Comparison of ENCODE assay signal across 18 cellular contexts in genomic region chr10:44703241-44704155, GRCh38.
A peak's percentile ranks its signal among the peaks of the same experiment; 100 is the strongest.
DNase-seq lines count a peak whose midpoint lies in the region; TF ChIP-seq lines count a peak whose summit lies in the region.
"Had no signal": no experiment of that assay in that cellular context is flagged by ENCODE, and none has a peak within 500 bp of the region (broad histone marks: within the 10 kb centered on the region; RNA-seq: fewer than 3 reads in every experiment).

No MANE protein-coding gene starts in this region.

- H3K36me3 ChIP-seq in testis (ENCODE audit: low read depth, missing control alignments) (no peaks in the 10 kb centered on the region), vagina (no peaks in the 10 kb centered on the region)
- H3K36me3 ChIP-seq: gastroesophageal sphincter had no signal

- H3K9me3 ChIP-seq in testis = no peaks in the 10 kb centered on the region
- no peaks in the 10 kb centered on the region for H3K9me3 ChIP-seq in vagina

- DNase-seq in HS-27A (ENCODE audit: low read depth) (peak; percentile 49), astrocyte of the spinal cord (ENCODE audit: low read depth, low spot score) (peak; percentile 61), glomerular visceral epithelial cell (ENCODE audit: extremely low spot score) (peak; percentile 7), stromal cell of bone marrow (ENCODE audit: low read depth) (peak; percentile 22), testis (no peak), vagina (ENCODE audit: extremely low spot score in 2 of 2) (no peak)
- DNase-seq in activated CD8-positive, alpha-beta memory T cell treated with anti-CD3 and anti-CD28 coated beads, Interleukin-2, amount 50 U/mL, for 48 hours = no peak
- DNase-seq: activated CD8-positive, alpha-beta memory T cell treated with anti-CD3 and anti-CD28 coated beads for 24 hours; activated gamma-delta T cell treated with Interleukin-2 at 50 U/mL for 16 hours; CD4-positive, CD25-positive, alpha-beta regulatory T cell; Karpas-422; NCI-H2029; NCI-H524; nucleus accumbens; small intestine; stimulated activated naive B cell treated with anti-CD40 and anti-IgM and Interleukin-4, amounts not matched to agents 10 μg/mL and 1 μg/mL and 100 μg/mL, for 72 hours; SW 1271 had no signal

- in situ Hi-C loops in astrocyte of the spinal cord (cut with HindIII; ENCODE audit: low sequenced_read_pairs) = no loop called here

- TF ChIP-seq CTCF in astrocyte of the spinal cord (IDR thresholded peaks at IDR 0.05; ENCODE audit: low read depth, low read length) (no peak), testis (IDR thresholded peaks at IDR 0.05) (no peak), vagina (IDR thresholded peaks at IDR 0.05) (no peak)

- H3K27ac ChIP-seq in testis (no peak overlapping the region), vagina (no peak overlapping the region)
- H3K27ac ChIP-seq: gastroesophageal sphincter had no signal

- H3K27me3 ChIP-seq in testis = no peaks in the 10 kb centered on the region
- no peaks in the 10 kb centered on the region for H3K27me3 ChIP-seq in vagina
- H3K27me3 ChIP-seq: gastroesophageal sphincter had no signal

- no peaks in the 10 kb centered on the region for H3K4me1 ChIP-seq in testis
- no peaks in the 10 kb centered on the region for H3K4me1 ChIP-seq in vagina
- H3K4me1 ChIP-seq: gastroesophageal sphincter had no signal

- 49 to 58% methylated on average over 6 of the region's 6 CpGs for WGBS in testis, 2 donors

- intact Hi-C loops in testis (cut with DNase I; ENCODE audit: low total_unique reads) (no loop called here), vagina (cut with DNase I) (no loop called here)

- H3K4me3 ChIP-seq in astrocyte of the spinal cord (ENCODE audit: low read depth, low read length) (no peak overlapping the region), testis (no peak overlapping the region), vagina (no peak overlapping the region)
- H3K4me3 ChIP-seq: gastroesophageal sphincter had no signal

- TF ChIP-seq POLR2A in testis (IDR thresholded peaks at IDR 0.05) (no peak), vagina (IDR thresholded peaks at IDR 0.05) (no peak)

Comparison
In these comparisons a context has a peak if more than half of its experiments do, and no peak if none do; other contexts are left out.
1. DNase-seq: peak in HS-27A (single experiment), astrocyte of the spinal cord (single experiment), glomerular visceral epithelial cell (single experiment) and stromal cell of bone marrow (single experiment); none in testis (single experiment), activated CD8-positive, alpha-beta memory T cell treated with anti-CD3 and anti-CD28 coated beads, Interleukin-2, amount 50 U/mL, for 48 hours (single experiment) and vagina (0 of 2).